Comparison of ENCODE assay signal across 27 cellular contexts in the genomic region with DNA sequence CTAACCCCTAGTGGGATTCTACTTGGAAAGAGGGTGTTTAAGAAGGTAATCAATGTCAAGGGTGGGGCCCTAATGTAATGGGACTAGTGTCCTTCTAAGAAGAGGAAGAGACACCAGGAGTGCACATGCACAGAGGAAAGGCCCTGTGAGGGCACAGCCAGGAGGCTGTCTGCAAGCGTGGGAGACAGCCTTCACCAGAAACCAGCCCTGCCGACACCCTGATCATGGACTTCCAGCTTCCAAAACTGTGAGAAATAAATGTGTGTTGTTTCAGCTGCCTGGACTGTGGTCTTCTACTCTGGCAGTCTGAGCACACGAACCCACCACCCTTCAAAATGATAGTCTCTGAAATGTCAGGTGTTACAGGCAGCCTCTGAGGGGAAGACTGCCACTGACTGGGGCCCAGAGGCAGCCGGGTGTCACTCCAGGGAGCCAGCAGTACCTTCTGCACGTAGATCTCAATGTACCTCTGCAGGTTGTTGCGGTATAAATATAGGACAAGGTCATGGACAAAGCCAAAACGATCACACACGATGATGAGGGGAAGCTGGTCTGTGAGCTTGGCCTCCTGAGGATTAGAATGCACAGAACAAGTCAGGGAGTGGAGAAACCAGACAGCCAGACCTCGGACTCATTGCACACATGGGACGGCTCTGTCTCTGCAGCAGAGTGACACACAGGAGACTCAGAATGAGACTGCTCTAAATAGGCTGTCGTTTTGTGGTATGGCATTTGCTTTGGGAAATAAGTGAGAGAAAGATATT.
"Had no signal": no experiment of that assay in that cellular context is flagged by ENCODE, and none has a peak within 500 bp of the region (broad histone marks: within the 10 kb centered on the region; RNA-seq: fewer than 3 reads in every experiment).

No MANE protein-coding gene starts in this region.

- H2AFZ ChIP-seq: hepatocyte had no signal

- H3K79me2 ChIP-seq: hepatocyte had no signal

- H3K4me1 ChIP-seq: pancreas, prostate gland, stomach had no signal

- H3K9me3 ChIP-seq: left ventricle myocardium inferior, pancreas, prostate gland, stomach, testis, thyroid gland, transverse colon, upper lobe of left lung had no signal

- H3K27me3 Mint-ChIP-seq: naive B cell; stimulated activated naive B cell treated with anti-CD40 and anti-IgM and Interleukin-4, amounts not matched to agents 10 μg/mL and 1 μg/mL and 100 μg/mL, for 72 hours had no signal

- H3K27ac ChIP-seq: hepatocyte, left ventricle myocardium inferior, pancreas, prostate gland, skin epidermis, stomach, testis, thyroid gland, transverse colon, upper lobe of left lung had no signal

- H3K27ac Mint-ChIP-seq: mesothelial cell of epicardium; naive B cell; natural killer cell; nephron progenitor cell; stimulated activated naive B cell treated with anti-CD40 and anti-IgM and Interleukin-4, amounts not matched to agents 10 μg/mL and 1 μg/mL and 100 μg/mL, for 72 hours had no signal

- DNase-seq: islet precursor cell; left ventricle myocardium inferior; mesendoderm; naive B cell; natural killer cell; nephron progenitor cell; nucleus accumbens; pancreas; retina; right cardiac atrium; stimulated activated CD4-positive, alpha-beta T cell treated with anti-CD3 and anti-CD28 coated beads, Interleukin-12 subunit alpha, Interleukin-12 subunit beta, amount 100 ng/mL, for 4 hours; stimulated activated CD4-positive, alpha-beta T cell treated with anti-CD3 and anti-CD28 coated beads, Interleukin-15, amount 100 ng/mL, for 24 hours; stimulated activated CD4-positive, alpha-beta T cell treated with anti-CD3 and anti-CD28 coated beads, Interleukin-2, amount 100 ng/mL, for 24 hours; stimulated activated CD4-positive, alpha-beta T cell treated with anti-CD3 and anti-CD28 coated beads, Interleukin-4, amount 100 ng/mL, for 1 hour; stimulated activated naive B cell treated with anti-CD40 and anti-IgM and Interleukin-4, amounts not matched to agents 10 μg/mL and 1 μg/mL and 100 μg/mL, for 72 hours; stimulated activated naive CD8-positive, alpha-beta T cell treated with anti-CD3 and anti-CD28 coated beads, Interleukin-15, Interleukin-2, amounts not matched to agents 100 U/mL and 50 U/mL, for 24 hours; stomach; testis; thyroid gland; transverse colon; upper lobe of left lung had no signal

- H3K4me3 ChIP-seq: hepatocyte, left ventricle myocardium inferior, lung, pancreas, prostate gland, skin epidermis, stomach, testis, thyroid gland, transverse colon, upper lobe of left lung had no signal

- H3K36me3 Mint-ChIP-seq: naive B cell; natural killer cell; stimulated activated naive B cell treated with anti-CD40 and anti-IgM and Interleukin-4, amounts not matched to agents 10 μg/mL and 1 μg/mL and 100 μg/mL, for 72 hours had no signal

- ATAC-seq: natural killer cell; pancreas; right cardiac atrium; sciatic nerve; stimulated activated naive B cell treated with anti-CD40 and anti-IgM and Interleukin-4, amounts not matched to agents 10 μg/mL and 1 μg/mL and 100 μg/mL, for 72 hours; stimulated activated naive CD8-positive, alpha-beta T cell treated with anti-CD3 and anti-CD28 coated beads, Interleukin-15, Interleukin-2, amounts not matched to agents 100 U/mL and 50 U/mL, for 24 hours had no signal

- H3K36me3 ChIP-seq: prostate gland, transverse colon had no signal

- H3K27me3 ChIP-seq: hepatocyte, pancreas, stomach, testis, thyroid gland, transverse colon, upper lobe of left lung had no signal

- H3K9me3 Mint-ChIP-seq: mesothelial cell of epicardium; naive B cell; natural killer cell; nephron progenitor cell; stimulated activated naive B cell treated with anti-CD40 and anti-IgM and Interleukin-4, amounts not matched to agents 10 μg/mL and 1 μg/mL and 100 μg/mL, for 72 hours had no signal

- H3K4me3 Mint-ChIP-seq: mesothelial cell of epicardium; naive B cell; natural killer cell; nephron progenitor cell; stimulated activated naive B cell treated with anti-CD40 and anti-IgM and Interleukin-4, amounts not matched to agents 10 μg/mL and 1 μg/mL and 100 μg/mL, for 72 hours had no signal

- H3K4me2 ChIP-seq: hepatocyte had no signal
